Comparison of ENCODE assay signal across 11 cellular contexts in genomic region chr15:78064544-78064943, GRCh38. TPM values are rescaled to one million over a fixed set of nuclear protein-coding genes. Genes with fewer than 3 reads are reported as not detected.
DNase-seq lines count a peak whose midpoint lies in the region; ATAC-seq and TF ChIP-seq lines count a peak whose summit lies in the region.
"Had no signal": no experiment of that assay in that cellular context is flagged by ENCODE, and none has a peak within 500 bp of the region (broad histone marks: within the 10 kb centered on the region; RNA-seq: fewer than 3 reads in every experiment).

No MANE protein-coding gene starts in this region.

- TF ChIP-seq CTCF in AG10803 (conservative IDR thresholded peaks at IDR 0.05; ENCODE audit: low read length) (no peak), VCaP (conservative IDR thresholded peaks at IDR 0.05) (no peak), fibroblast of villous mesenchyme (IDR thresholded peaks at IDR 0.05; ENCODE audit: insufficient read depth, low read depth, low read length) (no peak), psoas muscle (IDR thresholded peaks at IDR 0.05) (no peak)

- WGBS in psoas muscle, 3 donors: 52 to 74% (median 55%) methylated on average over 2 of the region's 2 CpGs

- no peaks in the 10 kb centered on the region for H3K27me3 Mint-ChIP-seq in activated T-helper 1 cell treated with anti-CD3 and anti-CD28 coated beads, Interleukin-12 subunit alpha, Interleukin-12 subunit beta, Interleukin-2, Interleukin-4 antibody, amounts not matched to agents 30 ng/mL and 10 ng/mL and 1 ng/mL, durations not matched to agents 14 hours and 24 hours and 36 hours (ENCODE audit: insufficient read depth)

- ATAC-seq in psoas muscle: peak in 1 of 4 donors; percentile 27

- H3K9me3 ChIP-seq in psoas muscle: no peaks in the 10 kb centered on the region

- no peaks in the 10 kb centered on the region for H3K36me3 Mint-ChIP-seq in activated T-helper 1 cell treated with anti-CD3 and anti-CD28 coated beads, Interleukin-12 subunit alpha, Interleukin-12 subunit beta, Interleukin-2, Interleukin-4 antibody, amounts not matched to agents 30 ng/mL and 10 ng/mL and 1 ng/mL, durations not matched to agents 14 hours and 24 hours and 36 hours (ENCODE audit: low read depth)

- H3K27me3 ChIP-seq in psoas muscle (ENCODE audit: insufficient read depth in 3 of 3, low read length in 2 of 3): no peaks in the 10 kb centered on the region

- no peak overlapping the region for H3K4me3 Mint-ChIP-seq in activated T-helper 1 cell treated with anti-CD3 and anti-CD28 coated beads, Interleukin-12 subunit alpha, Interleukin-12 subunit beta, Interleukin-2, Interleukin-4 antibody, amounts not matched to agents 30 ng/mL and 10 ng/mL and 1 ng/mL, durations not matched to agents 14 hours and 24 hours and 36 hours
- H3K4me3 Mint-ChIP-seq: activated T-cell treated with anti-CD3 and anti-CD28 coated beads, Interleukin-2, amount 50 U/mL, for 72 hours had no signal

- H3K27ac ChIP-seq in VCaP (peak overlapping the region; percentile 96), psoas muscle (peak overlapping the region; percentile 81)

- DNase-seq in AG10803 (ENCODE audit: low read depth) (peak; percentile 87), fibroblast of villous mesenchyme (ENCODE audit: low read depth) (peak; percentile 90), psoas muscle (no peak), COR-L47 (lab: John Stamatoyannopoulos, UW) (no peak)
- no peak for DNase-seq in activated CD8-positive, alpha-beta memory T cell treated with anti-CD3 and anti-CD28 coated beads, Interleukin-2, amount 50 U/mL, for 4 hours
- DNase-seq in stimulated activated naive CD4-positive, alpha-beta T cell (lab: John Stamatoyannopoulos, UW): no peak
- DNase-seq in activated T-helper 1 cell treated with anti-CD3 and anti-CD28 coated beads, Interleukin-12 subunit alpha, Interleukin-12 subunit beta, Interleukin-2, Interleukin-4 antibody, amounts not matched to agents 30 ng/mL and 10 ng/mL and 1 ng/mL, durations not matched to agents 14 hours and 24 hours and 36 hours (ENCODE audit: low spot score): no peak
- DNase-seq: activated T-cell treated with anti-CD3 and anti-CD28 coated beads, Interleukin-2, amount 50 U/mL, for 72 hours had no signal

- H3K4me3 ChIP-seq in AG10803 (ENCODE audit: low read length) (no peak overlapping the region), fibroblast of villous mesenchyme (ENCODE audit: low read depth, low read length) (no peak overlapping the region), psoas muscle (no peak overlapping the region)

- no peaks in the 10 kb centered on the region for H3K36me3 ChIP-seq in psoas muscle (ENCODE audit: insufficient read depth in 1 of 2, low read depth in 1 of 2)

- no peaks in the 10 kb centered on the region for H3K9me3 Mint-ChIP-seq in activated T-helper 1 cell treated with anti-CD3 and anti-CD28 coated beads, Interleukin-12 subunit alpha, Interleukin-12 subunit beta, Interleukin-2, Interleukin-4 antibody, amounts not matched to agents 30 ng/mL and 10 ng/mL and 1 ng/mL, durations not matched to agents 14 hours and 24 hours and 36 hours
- H3K9me3 Mint-ChIP-seq: activated T-cell treated with anti-CD3 and anti-CD28 coated beads, Interleukin-2, amount 50 U/mL, for 72 hours had no signal

- H3K4me1 Mint-ChIP-seq in activated T-helper 1 cell treated with anti-CD3 and anti-CD28 coated beads, Interleukin-12 subunit alpha, Interleukin-12 subunit beta, Interleukin-2, Interleukin-4 antibody, amounts not matched to agents 30 ng/mL and 10 ng/mL and 1 ng/mL, durations not matched to agents 14 hours and 24 hours and 36 hours (ENCODE audit: low read depth): peaks cover 6% of the 10 kb centered on the region

- H3K4me1 ChIP-seq in psoas muscle: peaks cover 65% of the 10 kb centered on the region

- no peak overlapping the region for H3K27ac Mint-ChIP-seq in activated T-helper 1 cell treated with anti-CD3 and anti-CD28 coated beads, Interleukin-12 subunit alpha, Interleukin-12 subunit beta, Interleukin-2, Interleukin-4 antibody, amounts not matched to agents 30 ng/mL and 10 ng/mL and 1 ng/mL, durations not matched to agents 14 hours and 24 hours and 36 hours
- H3K27ac Mint-ChIP-seq: activated T-cell treated with anti-CD3 and anti-CD28 coated beads, Interleukin-2, amount 50 U/mL, for 72 hours had no signal

- intact Hi-C loops in psoas muscle (cut with DNase I): no loop called here
- intact Hi-C loops in activated T-helper 1 cell treated with anti-CD3 and anti-CD28 coated beads, Interleukin-12 subunit alpha, Interleukin-12 subunit beta, Interleukin-2, Interleukin-4 antibody, amounts not matched to agents 30 ng/mL and 10 ng/mL and 1 ng/mL, durations not matched to agents 14 hours and 24 hours and 36 hours (cut with micrococcal nuclease): loop anchor here (1.0 kb wide), 1 partner anchor 8 kb away; no protein-coding TSS in a partner anchor

RNA-seq across cellular contexts. Expression of gene TBC1D2B, which starts 13.0 kb away (rescaled TPM):
- 32.5 and 52.2 TPM in 2 replicates for total RNA-seq in fibroblast of villous mesenchyme
- 10 to 100 TPM in 1 of 4 donors, 1 to 10 TPM in 3; 6.8 to 11.8 (median 8.8) TPM for total RNA-seq in psoas muscle
- polyA plus RNA-seq in psoas muscle: 1 to 10 TPM; 2.8 to 5.6 (median 3.4) TPM
- total RNA-seq in activated T-helper 1 cell treated with anti-CD3 and anti-CD28 coated beads, Interleukin-12 subunit alpha, Interleukin-12 subunit beta, Interleukin-2, Interleukin-4 antibody, amounts not matched to agents 30 ng/mL and 10 ng/mL and 1 ng/mL, durations not matched to agents 14 hours and 24 hours and 36 hours: 60.8 and 64.7 TPM in 2 replicates

RNA-seq across cellular contexts. Expression of gene SH2D7, which starts 27.8 kb away (rescaled TPM):
- total RNA-seq in fibroblast of villous mesenchyme (not detected in 2 replicates), psoas muscle (not detected)
- polyA plus RNA-seq in psoas muscle: not detected
- not detected in 2 replicates for total RNA-seq in activated T-helper 1 cell treated with anti-CD3 and anti-CD28 coated beads, Interleukin-12 subunit alpha, Interleukin-12 subunit beta, Interleukin-2, Interleukin-4 antibody, amounts not matched to agents 30 ng/mL and 10 ng/mL and 1 ng/mL, durations not matched to agents 14 hours and 24 hours and 36 hours
- total RNA-seq: A673; activated T-cell treated with anti-CD3 and anti-CD28 coated beads, Interleukin-2, amount 50 U/mL, for 72 hours had no signal
- polyA plus RNA-seq: neural cell had no signal

Comparison
In these comparisons a context has a peak if more than half of its experiments do, and no peak if none do; other contexts are left out.
1. DNase-seq: peak in AG10803 (single experiment) and fibroblast of villous mesenchyme (single experiment); none in psoas muscle (0 of 2), activated CD8-positive, alpha-beta memory T cell treated with anti-CD3 and anti-CD28 coated beads, Interleukin-2, amount 50 U/mL, for 4 hours (single experiment), stimulated activated naive CD4-positive, alpha-beta T cell (0 of 6), COR-L47 (single experiment) and activated T-helper 1 cell treated with anti-CD3 and anti-CD28 coated beads, Interleukin-12 subunit alpha, Interleukin-12 subunit beta, Interleukin-2, Interleukin-4 antibody, amounts not matched to agents 30 ng/mL and 10 ng/mL and 1 ng/mL, durations not matched to agents 14 hours and 24 hours and 36 hours (single experiment).